In genomic region chr19:2096543-2097329, GRCh38 we compare ENCODE assay signal across 8 cellular contexts. TPM values are rescaled to one million over a fixed set of nuclear protein-coding genes. Genes with fewer than 3 reads are reported as not detected.
A peak's percentile ranks its signal among the peaks of the same experiment; 100 is the strongest.
DNase-seq lines count a peak whose midpoint lies in the region; ATAC-seq and TF ChIP-seq lines count a peak whose summit lies in the region.

Gene IZUMO4 (plus strand): TSS chr19:2096915. CDS start chr19:2096946, 31 bp downstream.

- DNase-seq in GM12864 (ENCODE audit: low read depth) (no peak), NCI-H1092 (lab: John Stamatoyannopoulos, UW) (peak; percentile 93), head of caudate nucleus (peak; percentile 96 to 100 (median 99)), osteoblast (ENCODE audit: insufficient read length, low spot score, missing footprints) (peak; percentile 100)

- H3K27ac Mint-ChIP-seq in activated naive CD8-positive, alpha-beta T cell, result peak within 1 kb of the TSS; percentile 84

- peaks cover 3% of the 10 kb centered on the region for H3K36me3 Mint-ChIP-seq in activated naive CD8-positive, alpha-beta T cell

- H3K27me3 Mint-ChIP-seq in activated naive CD8-positive, alpha-beta T cell, result no peaks in the 10 kb centered on the region

- peak within 1 kb of the TSS; percentile 92 for H3K4me2 ChIP-seq in osteoblast (ENCODE audit: insufficient read depth, low read length)

- no peaks in the 10 kb centered on the region for H3K27me3 ChIP-seq in osteoblast (ENCODE audit: insufficient read depth, low read length)
- H3K27me3 ChIP-seq in thymus (ENCODE audit: control insufficient read depth, insufficient read depth), result no peaks in the 10 kb centered on the region

- peaks cover 51% of the 10 kb centered on the region for H3K79me2 ChIP-seq in osteoblast (ENCODE audit: insufficient read depth, low read length)

- peaks cover 31% of the 10 kb centered on the region for H4K20me1 ChIP-seq in osteoblast (ENCODE audit: insufficient read depth, low read length)

- H3K27ac ChIP-seq in osteoblast (ENCODE audit: low read depth, low read length), result peak within 1 kb of the TSS; percentile 77
- peak within 1 kb of the TSS; percentile 91 for H3K27ac ChIP-seq in thymus (ENCODE audit: low read depth)

- H3K4me1 Mint-ChIP-seq in activated naive CD8-positive, alpha-beta T cell (ENCODE audit: low read depth), result peaks cover 32% of the 10 kb centered on the region

- H3K9me3 Mint-ChIP-seq in activated naive CD8-positive, alpha-beta T cell (ENCODE audit: low read depth), result no peaks in the 10 kb centered on the region

- peak within 1 kb of the TSS; percentile 96 for H3K4me3 Mint-ChIP-seq in activated naive CD8-positive, alpha-beta T cell

- H3K36me3 ChIP-seq in osteoblast (ENCODE audit: insufficient read depth, low read length) (peaks cover 29% of the 10 kb centered on the region), thymus (ENCODE audit: control insufficient read depth, insufficient read depth) (peaks cover 35% of the 10 kb centered on the region)

- peak within 1 kb of the TSS; percentile 47 for H2AFZ ChIP-seq in osteoblast (ENCODE audit: low read length)

- H3K4me1 ChIP-seq in osteoblast (ENCODE audit: insufficient read depth, low read length), result peaks cover 19% of the 10 kb centered on the region
- H3K4me1 ChIP-seq in thymus (ENCODE audit: control insufficient read depth, insufficient read depth, low read length), result peaks cover 29% of the 10 kb centered on the region

- TF ChIP-seq CTCF in GM12864 (IDR thresholded peaks at IDR 0.05; ENCODE audit: low read depth, low read length, missing control alignments) (peak; percentile 46), osteoblast (IDR thresholded peaks at IDR 0.05; ENCODE audit: extremely low read depth, low read depth, low read length) (peak; percentile 28)

- WGBS in thymus, result under 1% methylated on average over 70 of the region's 71 CpGs

- H3K4me3 ChIP-seq in GM12864 (ENCODE audit: low read depth, low read length) (peak within 1 kb of the TSS; percentile 89), osteoblast (ENCODE audit: insufficient read depth, low read length) (peak within 1 kb of the TSS; percentile 90), thymus (ENCODE audit: low read length) (peak within 1 kb of the TSS; percentile 86)

- ATAC-seq in HG02623 (IDR thresholded peaks at IDR 0.05; ENCODE audit: unreplicated experiment) (peak; percentile 61), SK-N-SH treated with all-trans-retinoic acid at 6 μM for 48 hours (peak; percentile 95)

- no peaks in the 10 kb centered on the region for H3K9me3 ChIP-seq in osteoblast (ENCODE audit: low read depth, low read length)
- H3K9me3 ChIP-seq in thymus (ENCODE audit: control insufficient read depth), result no peaks in the 10 kb centered on the region

- intact Hi-C loops in head of caudate nucleus (cut with DNase I), result no loop called here

TF ChIP-seq in SK-N-SH treated with all-trans-retinoic acid at 6 μM for 48 hours, 23 proteins besides CTCF, POLR2A, EP300 and RAD21 (continues in another document):
- no peak for TF ChIP-seq ZFP3 (CRISPR knock-in tag; IDR thresholded peaks at IDR 0.05)
- TF ChIP-seq ESRRG (CRISPR knock-in tag; IDR thresholded peaks at IDR 0.05), result no peak
- no peak for TF ChIP-seq TOX (CRISPR knock-in tag; IDR thresholded peaks at IDR 0.05; ENCODE audit: borderline replicate concordance)
- no peak for TF ChIP-seq BACH2 (CRISPR knock-in tag; IDR thresholded peaks at IDR 0.05; ENCODE audit: borderline replicate concordance)
- TF ChIP-seq ZFP30 (CRISPR knock-in tag; IDR thresholded peaks at IDR 0.05), result no peak
- TF ChIP-seq OSR1 (CRISPR knock-in tag; IDR thresholded peaks at IDR 0.05), result no peak
- TF ChIP-seq CSDC2 (CRISPR knock-in tag; IDR thresholded peaks at IDR 0.05), result no peak
- TF ChIP-seq POU6F1 (CRISPR knock-in tag; IDR thresholded peaks at IDR 0.05; ENCODE audit: borderline replicate concordance, low read depth), result no peak
- no peak for TF ChIP-seq CSRNP3 (CRISPR knock-in tag; IDR thresholded peaks at IDR 0.05)
- no peak for TF ChIP-seq ARNTL (CRISPR knock-in tag; IDR thresholded peaks at IDR 0.05; ENCODE audit: borderline replicate concordance, low read depth)
- TF ChIP-seq ISL1 (CRISPR knock-in tag; IDR thresholded peaks at IDR 0.05), result no peak
- TF ChIP-seq PATZ1 (CRISPR knock-in tag; IDR thresholded peaks at IDR 0.05; ENCODE audit: borderline replicate concordance), result no peak
- TF ChIP-seq SNAI2 (CRISPR knock-in tag; IDR thresholded peaks at IDR 0.05), result no peak
- TF ChIP-seq RARB (CRISPR knock-in tag; IDR thresholded peaks at IDR 0.05), result no peak
- no peak for TF ChIP-seq TSHZ2 (CRISPR knock-in tag; IDR thresholded peaks at IDR 0.05)
- TF ChIP-seq GLIS3 (CRISPR knock-in tag; IDR thresholded peaks at IDR 0.05), result no peak
- TF ChIP-seq ZC3H10 (CRISPR knock-in tag; IDR thresholded peaks at IDR 0.05), result no peak
- no peak for TF ChIP-seq CREB5 (CRISPR knock-in tag; IDR thresholded peaks at IDR 0.05; ENCODE audit: low read depth)

RNA-seq across cellular contexts. Expression of gene IZUMO4, which starts in this region (rescaled TPM):
- total RNA-seq in osteoblast, result 0.36 and 2.4 TPM in 2 replicates
- 37.8 TPM for polyA plus RNA-seq in thymus
